Comparison of ENCODE assay signal across 1 cellular context in the genomic region with DNA sequence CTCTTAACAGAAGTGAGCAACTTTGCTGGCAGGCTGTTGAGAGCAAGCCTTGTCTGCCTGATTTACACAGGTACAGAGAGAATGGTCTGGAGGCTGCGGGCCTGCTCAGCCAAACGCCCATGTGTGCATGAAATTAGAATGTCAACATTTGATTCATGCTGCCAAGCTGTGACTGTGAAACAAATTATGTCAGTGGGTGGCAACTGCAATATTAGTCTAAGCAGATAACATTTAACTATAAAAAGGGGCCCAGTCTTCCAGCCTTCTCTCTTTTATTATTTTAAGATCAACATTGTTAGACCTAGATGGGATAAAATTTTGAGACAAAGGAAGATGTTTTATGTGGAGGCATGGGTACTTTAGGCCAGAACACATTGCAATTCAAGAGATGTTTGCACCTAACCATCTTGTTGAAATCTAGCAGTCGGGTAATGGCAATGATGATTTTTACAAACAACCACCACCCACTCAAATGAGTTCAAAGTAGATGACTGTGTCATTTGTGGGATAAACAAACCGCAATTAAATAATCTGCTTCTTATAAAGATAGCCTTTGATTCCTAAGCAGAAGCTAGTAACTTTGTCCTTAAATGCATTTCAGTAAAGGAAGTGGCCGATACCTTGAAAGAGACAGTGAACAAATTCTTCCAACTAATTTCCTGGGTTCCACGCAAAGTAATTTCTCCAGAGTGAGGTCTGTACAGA.
TF ChIP-seq lines count a peak whose summit lies in the region.

No MANE protein-coding gene starts in this region.

TF ChIP-seq in endothelial cell of umbilical vein, 7 proteins besides CTCF, POLR2A, EP300 and RAD21:
- no peak for TF ChIP-seq FOS (IDR thresholded peaks at IDR 0.05; ENCODE audit: borderline replicate concordance, insufficient read depth, low read length)
- TF ChIP-seq, protein P1, sequence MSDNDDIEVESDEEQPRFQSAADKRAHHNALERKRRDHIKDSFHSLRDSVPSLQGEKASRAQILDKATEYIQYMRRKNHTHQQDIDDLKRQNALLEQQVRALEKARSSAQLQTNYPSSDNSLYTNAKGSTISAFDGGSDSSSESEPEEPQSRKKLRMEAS (IDR thresholded peaks at IDR 0.05; ENCODE audit: insufficient read depth, insufficient read length): no peak
- no peak for TF ChIP-seq EZH2 (IDR thresholded peaks at IDR 0.05; ENCODE audit: borderline replicate concordance, low read depth, low read length, severe bottlenecking)
- no peak for TF ChIP-seq POLR2AphosphoS5 (IDR thresholded peaks at IDR 0.05; ENCODE audit: insufficient read depth, low read depth, low read length)
- TF ChIP-seq MYC (IDR thresholded peaks at IDR 0.05; ENCODE audit: low read depth, low read length): no peak
- no peak for TF ChIP-seq GATA2 (IDR thresholded peaks at IDR 0.05; ENCODE audit: insufficient read depth, insufficient read length, low read depth, low read length)
- no peak for TF ChIP-seq JUN (IDR thresholded peaks at IDR 0.05; ENCODE audit: borderline replicate concordance, insufficient read depth, insufficient read length, low read depth)
